ENCODE assay signal across 11 cellular contexts in genomic region chr7:1938788-1939433, GRCh38.
A peak's percentile ranks its signal among the peaks of the same experiment; 100 is the strongest.
DNase-seq lines count a peak whose midpoint lies in the region; ATAC-seq and TF ChIP-seq lines count a peak whose summit lies in the region.
"Had no signal": no experiment of that assay in that cellular context is flagged by ENCODE, and none has a peak within 500 bp of the region (broad histone marks: within the 10 kb centered on the region; RNA-seq: fewer than 3 reads in every experiment).

No MANE protein-coding gene starts in this region.

- peak overlapping the region; percentile 95 for H3K4me3 Mint-ChIP-seq in activated naive CD4-positive, alpha-beta T cell treated with anti-CD3 and anti-CD28 coated beads, Interleukin-2, amount 10 ng/mL, durations not matched to agents 7 days and 5 days
- H3K4me3 Mint-ChIP-seq in T-helper 2 cell treated with Interferon-gamma antibody and Interleukin-4, amounts not matched to agents 5 μg/mL and 100 μg/mL, for 36 hours: peak overlapping the region; percentile 97

- no peaks in the 10 kb centered on the region for H3K9me3 ChIP-seq in stomach
- H3K9me3 ChIP-seq: gastrocnemius medialis had no signal

- no peak for ATAC-seq in GM21515 (IDR thresholded peaks at IDR 0.05; ENCODE audit: unreplicated experiment)
- ATAC-seq: gastrocnemius medialis, PC-3 had no signal

- H3K4me3 ChIP-seq in stomach: peak overlapping the region in 3 of 4 donors; percentile 32 to 35 (median 33)
- H3K4me3 ChIP-seq: gastrocnemius medialis had no signal

- peaks cover 0 to 17% (median 15%) of the 10 kb centered on the region in 4 donors for H3K36me3 ChIP-seq in stomach
- H3K36me3 ChIP-seq: gastrocnemius medialis had no signal

- intact Hi-C loops in stomach (cut with DNase I; ENCODE audit: low total_unique reads): no loop called here

- CTCF ChIA-PET in activated naive CD4-positive, alpha-beta T cell treated with anti-CD3 and anti-CD28 coated beads, Interleukin-2, amount 10 ng/mL, durations not matched to agents 7 days and 5 days (lab: Charles Lee): no interaction called here

- peaks cover 18% of the 10 kb centered on the region for H3K27me3 Mint-ChIP-seq in activated naive CD4-positive, alpha-beta T cell treated with anti-CD3 and anti-CD28 coated beads, Interleukin-2, amount 10 ng/mL, durations not matched to agents 7 days and 5 days
- H3K27me3 Mint-ChIP-seq in T-helper 2 cell treated with Interferon-gamma antibody and Interleukin-4, amounts not matched to agents 5 μg/mL and 100 μg/mL, for 36 hours (ENCODE audit: low read depth): no peaks in the 10 kb centered on the region

- peaks cover 0 to 28% (median 1%) of the 10 kb centered on the region in 4 donors for H3K4me1 ChIP-seq in stomach
- H3K4me1 ChIP-seq: gastrocnemius medialis had no signal

- H3K27ac Mint-ChIP-seq in activated naive CD4-positive, alpha-beta T cell treated with anti-CD3 and anti-CD28 coated beads, Interleukin-2, amount 10 ng/mL, durations not matched to agents 7 days and 5 days: peak overlapping the region; percentile 100
- H3K27ac Mint-ChIP-seq in T-helper 2 cell treated with Interferon-gamma antibody and Interleukin-4, amounts not matched to agents 5 μg/mL and 100 μg/mL, for 36 hours: peak overlapping the region; percentile 99

- H3K9me3 Mint-ChIP-seq in activated naive CD4-positive, alpha-beta T cell treated with anti-CD3 and anti-CD28 coated beads, Interleukin-2, amount 10 ng/mL, durations not matched to agents 7 days and 5 days: peaks cover 2% of the 10 kb centered on the region
- peaks cover 3% of the 10 kb centered on the region for H3K9me3 Mint-ChIP-seq in T-helper 2 cell treated with Interferon-gamma antibody and Interleukin-4, amounts not matched to agents 5 μg/mL and 100 μg/mL, for 36 hours

- 77 to 93% (median 87%) methylated on average over 3 to 39 of the region's 39 CpGs for WGBS in stomach, 5 donors

- no peak for TF ChIP-seq POLR2A in stomach (IDR thresholded peaks at IDR 0.05)

- peak; percentile 51 for DNase-seq in activated naive CD4-positive, alpha-beta T cell treated with anti-CD3 and anti-CD28 coated beads, Interleukin-2, amount 10 ng/mL, durations not matched to agents 7 days and 5 days
- DNase-seq in activated naive CD4-positive, alpha-beta T cell treated with Interleukin-2 at 50 U/mL for 16 hours: no peak
- no peak for DNase-seq in T-helper 2 cell treated with Interferon-gamma antibody and Interleukin-4, amounts not matched to agents 5 μg/mL and 100 μg/mL, for 36 hours (ENCODE audit: low spot score)
- DNase-seq in foreskin melanocyte (peak; percentile 52), stomach (no peak), COLO829 (ENCODE audit: low spot score) (no peak), NCI-H82 treated with DMSO at 0.1 percent for 48 hours (lab: John Stamatoyannopoulos, UW; ENCODE audit: unreplicated experiment) (no peak)
- DNase-seq: gastrocnemius medialis, NCI-H1417, PC-3 had no signal

- H3K36me3 Mint-ChIP-seq in activated naive CD4-positive, alpha-beta T cell treated with anti-CD3 and anti-CD28 coated beads, Interleukin-2, amount 10 ng/mL, durations not matched to agents 7 days and 5 days: peaks cover 42% of the 10 kb centered on the region
- H3K36me3 Mint-ChIP-seq in T-helper 2 cell treated with Interferon-gamma antibody and Interleukin-4, amounts not matched to agents 5 μg/mL and 100 μg/mL, for 36 hours (ENCODE audit: low read depth): peaks cover 41% of the 10 kb centered on the region

- H3K4me1 Mint-ChIP-seq in activated naive CD4-positive, alpha-beta T cell treated with anti-CD3 and anti-CD28 coated beads, Interleukin-2, amount 10 ng/mL, durations not matched to agents 7 days and 5 days: peaks cover 64% of the 10 kb centered on the region
- H3K4me1 Mint-ChIP-seq in T-helper 2 cell treated with Interferon-gamma antibody and Interleukin-4, amounts not matched to agents 5 μg/mL and 100 μg/mL, for 36 hours (ENCODE audit: low read depth): peaks cover 42% of the 10 kb centered on the region

- H3K27ac ChIP-seq in stomach: peak overlapping the region in 2 of 5 donors; percentile 59
- H3K27ac ChIP-seq: gastrocnemius medialis had no signal

- TF ChIP-seq EP300 in stomach (IDR thresholded peaks at IDR 0.05): no peak

- H3K27me3 ChIP-seq in stomach: no peaks in the 10 kb centered on the region
- H3K27me3 ChIP-seq: gastrocnemius medialis had no signal

- TF ChIP-seq CTCF in stomach (IDR thresholded peaks at IDR 0.05): no peak

Comparison
In these comparisons a context has a peak if more than half of its experiments do, and no peak if none do; other contexts are left out.
1. DNase-seq: peak in activated naive CD4-positive, alpha-beta T cell treated with anti-CD3 and anti-CD28 coated beads, Interleukin-2, amount 10 ng/mL, durations not matched to agents 7 days and 5 days (single experiment) and foreskin melanocyte (single experiment); none in activated naive CD4-positive, alpha-beta T cell treated with Interleukin-2 at 50 U/mL for 16 hours (single experiment), T-helper 2 cell treated with Interferon-gamma antibody and Interleukin-4, amounts not matched to agents 5 μg/mL and 100 μg/mL, for 36 hours (single experiment), stomach (single experiment), COLO829 (single experiment) and NCI-H82 treated with DMSO at 0.1 percent for 48 hours (single experiment).